Comparison of ENCODE assay signal across 1 cellular context in genomic region chr17:59300941-59301340, GRCh38.
TF ChIP-seq lines count a peak whose summit lies in the region.

No MANE protein-coding gene starts in this region.

TF ChIP-seq in GM12878, 131 proteins besides CTCF, POLR2A, EP300 and RAD21 (continued from another document):
- TF ChIP-seq E4F1 (IDR thresholded peaks at IDR 0.05; ENCODE audit: borderline replicate concordance, partially characterized antibody): no peak
- no peak for TF ChIP-seq KDM1A (IDR thresholded peaks at IDR 0.05; ENCODE audit: borderline replicate concordance)
- TF ChIP-seq ETV6 (conservative IDR thresholded peaks at IDR 0.05 in 1 of 2, IDR thresholded peaks at IDR 0.05 in 1 of 2; ENCODE audit: borderline replicate concordance in 1 of 2, low read depth in 1 of 2): no peak
- no peak for TF ChIP-seq SREBF1 (IDR thresholded peaks at IDR 0.05; ENCODE audit: low read length)
- 0 out of 2 replicates have a peak, but pooled peaks have one; percentile 18 for TF ChIP-seq ATF2 (IDR thresholded peaks at IDR 0.05; ENCODE audit: low read length)
- no peak for TF ChIP-seq FOXM1 (IDR thresholded peaks at IDR 0.05; ENCODE audit: low read depth, low read length)
- no peak for TF ChIP-seq STAT3 (IDR thresholded peaks at IDR 0.05; ENCODE audit: low read depth, low read length)
- no peak for TF ChIP-seq MTA2 (IDR thresholded peaks at IDR 0.05; ENCODE audit: low read depth)
- no peak for TF ChIP-seq CEBPB (IDR thresholded peaks at IDR 0.05; ENCODE audit: borderline replicate concordance in 1 of 2, low read depth in 2 of 2, low read length in 2 of 2)
- no peak for TF ChIP-seq ZNF384 (IDR thresholded peaks at IDR 0.05; ENCODE audit: borderline replicate concordance, low read depth, low read length)
- peak in 1 of 2 experiments; percentile 11; a peak in 1 of 4 replicates for TF ChIP-seq BHLHE40 (IDR thresholded peaks at IDR 0.05; ENCODE audit: borderline replicate concordance in 1 of 2, low read depth in 2 of 2, low read length in 1 of 2)
- no peak for TF ChIP-seq NFYA (IDR thresholded peaks at IDR 0.05; ENCODE audit: borderline replicate concordance, low read depth, low read length)
- TF ChIP-seq ZZZ3 (IDR thresholded peaks at IDR 0.05; ENCODE audit: control insufficient read depth, insufficient read length, low read depth): no peak
- TF ChIP-seq MXI1 (IDR thresholded peaks at IDR 0.05; ENCODE audit: low read depth, low read length): no peak
- no peak for TF ChIP-seq TCF3 (IDR thresholded peaks at IDR 0.05; ENCODE audit: borderline replicate concordance, insufficient read depth, low read depth, low read length)
- no peak for TF ChIP-seq ZNF687 (IDR thresholded peaks at IDR 0.05)
- TF ChIP-seq ASH2L (IDR thresholded peaks at IDR 0.05; ENCODE audit: borderline replicate concordance, low read depth): no peak
- no peak for TF ChIP-seq POLR2AphosphoS2 (IDR thresholded peaks at IDR 0.05; ENCODE audit: low read depth, low read length)
- TF ChIP-seq PAX8 (IDR thresholded peaks at IDR 0.05): no peak
- peak; percentile 61; the same call in 1 of the 2 replicates for TF ChIP-seq ATF7 (IDR thresholded peaks at IDR 0.05; ENCODE audit: low read depth)
- no peak for TF ChIP-seq BCLAF1 (IDR thresholded peaks at IDR 0.05)
- no peak for TF ChIP-seq SIN3A (IDR thresholded peaks at IDR 0.05; ENCODE audit: low read depth, low read length)
- TF ChIP-seq ZNF217 (IDR thresholded peaks at IDR 0.05): no peak
- TF ChIP-seq JUNB (IDR thresholded peaks at IDR 0.05): peak; percentile 43
- TF ChIP-seq TAF1 (IDR thresholded peaks at IDR 0.05; ENCODE audit: borderline replicate concordance, low read depth, low read length): no peak
- no peak for TF ChIP-seq CBX5 (IDR thresholded peaks at IDR 0.05; ENCODE audit: low read depth)
- TF ChIP-seq RELA (IDR thresholded peaks at IDR 0.05; ENCODE audit: borderline replicate concordance, partially characterized antibody): no peak
- peak; percentile 22 to 34; a peak in 1 of 4 replicates for TF ChIP-seq IKZF2 (IDR thresholded peaks at IDR 0.05)
